1 cellular context compared by ENCODE assay signal in the genomic region with DNA sequence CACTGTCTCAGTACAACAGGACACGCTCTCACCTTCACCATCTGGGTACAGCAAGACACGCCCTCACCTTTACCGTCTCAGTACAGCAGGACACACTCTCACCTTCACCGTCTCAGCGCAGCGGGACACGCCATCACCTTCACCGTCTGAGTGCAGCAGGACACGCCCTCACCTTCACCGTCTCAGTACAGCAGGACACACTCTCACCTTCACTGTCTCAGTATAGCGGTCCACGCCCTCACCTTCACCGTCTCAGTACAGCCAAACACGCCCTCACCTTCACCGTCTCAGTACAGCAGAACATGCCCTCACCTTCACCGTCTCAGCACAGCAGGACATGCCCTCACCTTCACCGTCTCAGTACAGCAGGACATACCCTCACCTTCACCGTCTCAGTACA.
TF ChIP-seq lines count a peak whose summit lies in the region.

No MANE protein-coding gene starts in this region.

TF ChIP-seq in IMR-90, 13 proteins besides CTCF, POLR2A, EP300 and RAD21:
- no peak for TF ChIP-seq NFE2L2 (IDR thresholded peaks at IDR 0.05; ENCODE audit: low read depth, low read length)
- TF ChIP-seq, protein P1, sequence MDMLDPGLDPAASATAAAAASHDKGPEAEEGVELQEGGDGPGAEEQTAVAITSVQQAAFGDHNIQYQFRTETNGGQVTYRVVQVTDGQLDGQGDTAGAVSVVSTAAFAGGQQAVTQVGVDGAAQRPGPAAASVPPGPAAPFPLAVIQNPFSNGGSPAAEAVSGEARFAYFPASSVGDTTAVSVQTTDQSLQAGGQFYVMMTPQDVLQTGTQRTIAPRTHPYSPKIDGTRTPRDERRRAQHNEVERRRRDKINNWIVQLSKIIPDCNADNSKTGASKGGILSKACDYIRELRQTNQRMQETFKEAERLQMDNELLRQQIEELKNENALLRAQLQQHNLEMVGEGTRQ (IDR thresholded peaks at IDR 0.05; ENCODE audit: low read depth, low read length) = no peak
- no peak for TF ChIP-seq CEBPB (IDR thresholded peaks at IDR 0.05; ENCODE audit: low read depth, low read length)
- no peak for TF ChIP-seq BHLHE40 (IDR thresholded peaks at IDR 0.05; ENCODE audit: low read depth, low read length)
- no peak for TF ChIP-seq MXI1 (IDR thresholded peaks at IDR 0.05; ENCODE audit: borderline replicate concordance, low read depth, low read length)
- TF ChIP-seq, protein P2, sequence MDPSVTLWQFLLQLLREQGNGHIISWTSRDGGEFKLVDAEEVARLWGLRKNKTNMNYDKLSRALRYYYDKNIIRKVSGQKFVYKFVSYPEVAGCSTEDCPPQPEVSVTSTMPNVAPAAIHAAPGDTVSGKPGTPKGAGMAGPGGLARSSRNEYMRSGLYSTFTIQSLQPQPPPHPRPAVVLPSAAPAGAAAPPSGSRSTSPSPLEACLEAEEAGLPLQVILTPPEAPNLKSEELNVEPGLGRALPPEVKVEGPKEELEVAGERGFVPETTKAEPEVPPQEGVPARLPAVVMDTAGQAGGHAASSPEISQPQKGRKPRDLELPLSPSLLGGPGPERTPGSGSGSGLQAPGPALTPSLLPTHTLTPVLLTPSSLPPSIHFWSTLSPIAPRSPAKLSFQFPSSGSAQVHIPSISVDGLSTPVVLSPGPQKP (IDR thresholded peaks at IDR 0.05; ENCODE audit: borderline replicate concordance, low read depth, low read length) = no peak
- TF ChIP-seq RFX5 (IDR thresholded peaks at IDR 0.05; ENCODE audit: low read depth, low read length) = no peak
- no peak for TF ChIP-seq SMC3 (IDR thresholded peaks at IDR 0.05; ENCODE audit: low read depth, low read length)
- no peak for TF ChIP-seq RCOR1 (IDR thresholded peaks at IDR 0.05; ENCODE audit: insufficient replicate concordance, low read length)
- TF ChIP-seq FOS (IDR thresholded peaks at IDR 0.05; ENCODE audit: low read depth, low read length) = no peak
